ENCODE assay signal across 14 cellular contexts in genomic region chr3:4894891-4895530, GRCh38.
A peak's percentile ranks its signal among the peaks of the same experiment; 100 is the strongest.
DNase-seq lines count a peak whose midpoint lies in the region; ATAC-seq and TF ChIP-seq lines count a peak whose summit lies in the region.
"Had no signal": no experiment of that assay in that cellular context is flagged by ENCODE, and none has a peak within 500 bp of the region (broad histone marks: within the 10 kb centered on the region; RNA-seq: fewer than 3 reads in every experiment).

No MANE protein-coding gene starts in this region.

- H3K4ac ChIP-seq in trophoblast cell (ENCODE audit: low read depth, low read length) = no peak overlapping the region

- H3K4me1 ChIP-seq in trophoblast cell (ENCODE audit: control insufficient read depth in 1 of 2, insufficient read depth in 2 of 2, low read length in 2 of 2) = peaks cover 6 to 12% of the 10 kb centered on the region in 2 experiments

- no peak overlapping the region for H3K4me3 ChIP-seq in trophoblast cell (ENCODE audit: low read depth, low read length)
- H3K4me3 ChIP-seq: BLaER1 treated with 17β-estradiol and CSF1 and Interleukin-3, amounts not matched to agents 10 nM and 100 nM; GM23338 had no signal

- H2BK12ac ChIP-seq in trophoblast cell (ENCODE audit: low read length) = no peak overlapping the region

- peak; percentile 44 for DNase-seq in iris pigment epithelial cell (ENCODE audit: low read depth)
- peak; percentile 16 to 43 for DNase-seq in trophoblast cell
- no peak for DNase-seq in CD14-positive monocyte (ENCODE audit: low spot score)
- DNase-seq in DMS79 treated with DMSO at 0.1 percent for 48 hours (lab: John Stamatoyannopoulos, UW) = no peak
- DNase-seq: ACHN; CD4-positive, alpha-beta memory T cell; DMS79; EL; H7 had no signal

- no peak overlapping the region for H4K8ac ChIP-seq in trophoblast cell (ENCODE audit: low read depth, low read length)

- no peaks in the 10 kb centered on the region for H3K36me3 ChIP-seq in trophoblast cell (ENCODE audit: control insufficient read depth in 1 of 2, insufficient read depth in 2 of 2, low read length in 2 of 2)
- H3K36me3 ChIP-seq: BLaER1 treated with 17β-estradiol and CSF1 and Interleukin-3, amounts not matched to agents 10 nM and 100 nM had no signal

- no peak overlapping the region for H3K18ac ChIP-seq in trophoblast cell (ENCODE audit: low read length)

- WGBS in trophoblast cell (ENCODE audit: extremely low coverage, insufficient coverage, insufficient read length) = no CpG with 5 or more reads among the region's 10 CpGs

- no peak overlapping the region for H2BK120ac ChIP-seq in trophoblast cell (ENCODE audit: insufficient read depth, low read length, poor library complexity)

- no peak overlapping the region for H2AFZ ChIP-seq in trophoblast cell (ENCODE audit: insufficient read depth, low read length, poor library complexity)
- H2AFZ ChIP-seq: GM23338 had no signal

- no peak for ATAC-seq in HG02981 (IDR thresholded peaks at IDR 0.05; ENCODE audit: unreplicated experiment)
- ATAC-seq: GM23338 had no signal

- H3K4me3 Mint-ChIP-seq in CD14-positive monocyte = no peak overlapping the region
- H3K4me3 Mint-ChIP-seq: CD4-positive, alpha-beta memory T cell; GM23338 had no signal

- H3K27me3 Mint-ChIP-seq in CD14-positive monocyte (ENCODE audit: low read depth in 3 of 3) = peaks cover 0 to 7% (median 0%) of the 10 kb centered on the region in 3 donors
- H3K27me3 Mint-ChIP-seq: CD4-positive, alpha-beta memory T cell had no signal

- no peak overlapping the region for H4K12ac ChIP-seq in trophoblast cell (ENCODE audit: low read depth, low read length)

- no peak overlapping the region for H4K91ac ChIP-seq in trophoblast cell (ENCODE audit: low read depth, low read length)

- H3K9me3 ChIP-seq in trophoblast cell (ENCODE audit: insufficient read depth, low read depth, low read length) = no peaks in the 10 kb centered on the region

- no peak overlapping the region for H2AK5ac ChIP-seq in trophoblast cell (ENCODE audit: low read length)

- H2BK5ac ChIP-seq in trophoblast cell (ENCODE audit: low read depth, low read length, poor library complexity) = no peak overlapping the region

- H3K27ac ChIP-seq in C4-2B (peak overlapping the region; percentile 49), VCaP (peak overlapping the region; percentile 31), trophoblast cell (ENCODE audit: low read depth, low read length) (no peak overlapping the region)
- H3K27ac ChIP-seq: BLaER1 treated with 17β-estradiol and CSF1 and Interleukin-3, amounts not matched to agents 10 nM and 100 nM had no signal

- no peak overlapping the region for H3K4me2 ChIP-seq in trophoblast cell (ENCODE audit: low read length)
- H3K4me2 ChIP-seq: GM23338 had no signal

- intact Hi-C loops in CD14-positive monocyte (cut with micrococcal nuclease) = no loop called here

- no peaks in the 10 kb centered on the region for H3K4me1 Mint-ChIP-seq in CD14-positive monocyte

- no peaks in the 10 kb centered on the region for H3K36me3 Mint-ChIP-seq in CD14-positive monocyte
- H3K36me3 Mint-ChIP-seq: CD4-positive, alpha-beta memory T cell had no signal

- H3K9ac ChIP-seq in trophoblast cell (ENCODE audit: low read length) = no peak overlapping the region
- H3K9ac ChIP-seq: BLaER1 treated with 17β-estradiol and CSF1 and Interleukin-3, amounts not matched to agents 10 nM and 100 nM had no signal

- no peaks in the 10 kb centered on the region for H3K9me3 Mint-ChIP-seq in CD14-positive monocyte
- H3K9me3 Mint-ChIP-seq: CD4-positive, alpha-beta memory T cell; GM23338 had no signal

- no peak overlapping the region for H3K27ac Mint-ChIP-seq in CD14-positive monocyte
- H3K27ac Mint-ChIP-seq: GM23338 had no signal

- H3K79me2 ChIP-seq in trophoblast cell (ENCODE audit: control insufficient read depth, insufficient read depth, low read length, poor library complexity) = no peaks in the 10 kb centered on the region

- H3K79me1 ChIP-seq in trophoblast cell (ENCODE audit: low read length) = peaks cover 4% of the 10 kb centered on the region

- no peak for TF ChIP-seq CTCF in C4-2B (conservative IDR thresholded peaks at IDR 0.05)
- TF ChIP-seq CTCF in VCaP (conservative IDR thresholded peaks at IDR 0.05) = no peak
- TF ChIP-seq CTCF in CD14-positive monocyte (IDR thresholded peaks at IDR 0.05) = no peak

- H3K23ac ChIP-seq in trophoblast cell (ENCODE audit: low read length) = no peak overlapping the region

- no peaks in the 10 kb centered on the region for H3K27me3 ChIP-seq in trophoblast cell (ENCODE audit: insufficient read depth, low read length)
- H3K27me3 ChIP-seq: BLaER1 treated with 17β-estradiol and CSF1 and Interleukin-3, amounts not matched to agents 10 nM and 100 nM had no signal

- H3K14ac ChIP-seq in trophoblast cell (ENCODE audit: low read length) = no peak overlapping the region

Comparison
In these comparisons a context has a peak if more than half of its experiments do, and no peak if none do; other contexts are left out.
1. DNase-seq: peak in iris pigment epithelial cell (single experiment) and trophoblast cell (2 of 2); none in CD14-positive monocyte (single experiment) and DMS79 treated with DMSO at 0.1 percent for 48 hours (single experiment).